ENCODE assay signal across 8 cellular contexts in genomic region chr14:24368215-24368561, GRCh38. TPM values are rescaled to one million over a fixed set of nuclear protein-coding genes. Genes with fewer than 3 reads are reported as not detected.
DNase-seq lines count a peak whose midpoint lies in the region; ATAC-seq and TF ChIP-seq lines count a peak whose summit lies in the region.

No MANE protein-coding gene starts in this region.

- H3K27ac ChIP-seq in breast epithelium (peak overlapping the region; percentile 93 to 98), mesendoderm (ENCODE audit: low read depth, low read length) (no peak overlapping the region)

- no peaks in the 10 kb centered on the region for H3K9me3 Mint-ChIP-seq in activated T-cell treated with anti-CD3 and anti-CD28 coated beads, Interleukin-2, amount 50 U/mL, for 24 hours
- no peaks in the 10 kb centered on the region for H3K9me3 Mint-ChIP-seq in activated T-cell treated with anti-CD3 and anti-CD28 coated beads, Interleukin-2, amount 50 U/mL, for 4 hours
- H3K9me3 Mint-ChIP-seq in type B pancreatic cell = no peaks in the 10 kb centered on the region

- H3K27me3 Mint-ChIP-seq in activated T-cell treated with anti-CD3 and anti-CD28 coated beads, Interleukin-2, amount 50 U/mL, for 24 hours = peaks cover 43% of the 10 kb centered on the region
- peaks cover 41% of the 10 kb centered on the region for H3K27me3 Mint-ChIP-seq in activated T-cell treated with anti-CD3 and anti-CD28 coated beads, Interleukin-2, amount 50 U/mL, for 4 hours (ENCODE audit: low read depth)
- H3K27me3 Mint-ChIP-seq in type B pancreatic cell = no peaks in the 10 kb centered on the region

- H3K18ac ChIP-seq in mesendoderm (ENCODE audit: low read length) = peak overlapping the region; percentile 85

- no peaks in the 10 kb centered on the region for H3K27me3 ChIP-seq in breast epithelium
- H3K27me3 ChIP-seq in mesendoderm (ENCODE audit: insufficient read depth, low read length, poor library complexity) = no peaks in the 10 kb centered on the region

- no CpG with 5 or more reads among the region's 15 CpGs for WGBS in mesendoderm (ENCODE audit: extremely low coverage, insufficient coverage, low lambda C conversion rate)

- peak overlapping the region; percentile 39 for H3K4me3 Mint-ChIP-seq in activated T-cell treated with anti-CD3 and anti-CD28 coated beads, Interleukin-2, amount 50 U/mL, for 24 hours
- no peak overlapping the region for H3K4me3 Mint-ChIP-seq in activated T-cell treated with anti-CD3 and anti-CD28 coated beads, Interleukin-2, amount 50 U/mL, for 4 hours
- H3K4me3 Mint-ChIP-seq in type B pancreatic cell = peak overlapping the region; percentile 95

- peak overlapping the region; percentile 69 for H3K9ac ChIP-seq in mesendoderm (ENCODE audit: low read length)

- H3K36me3 ChIP-seq in breast epithelium (no peaks in the 10 kb centered on the region), mesendoderm (ENCODE audit: control insufficient read depth, insufficient read depth, low read length) (no peaks in the 10 kb centered on the region)

- H2BK120ac ChIP-seq in mesendoderm (ENCODE audit: low read depth, low read length) = no peak overlapping the region

- intact Hi-C loops in breast epithelium (cut with DNase I; ENCODE audit: low total_unique reads) = loop anchor here (2.0 to 5.0 kb wide), 2 partner anchors 36 to 63 kb away; no protein-coding TSS in a partner anchor

- H4K5ac ChIP-seq in mesendoderm (ENCODE audit: low read length) = no peak overlapping the region

- no peak overlapping the region for H3K27ac Mint-ChIP-seq in activated T-cell treated with anti-CD3 and anti-CD28 coated beads, Interleukin-2, amount 50 U/mL, for 24 hours
- peak overlapping the region; percentile 99 for H3K27ac Mint-ChIP-seq in type B pancreatic cell

- no peak for TF ChIP-seq POLR2A in breast epithelium (IDR thresholded peaks at IDR 0.05)

- H3K4me3 ChIP-seq in breast epithelium = peak overlapping the region; percentile 65 to 84 (median 67)
- H3K4me3 ChIP-seq in mesendoderm (ENCODE audit: low read length) = peak overlapping the region; percentile 62

- no peak for TF ChIP-seq CTCF in breast epithelium (IDR thresholded peaks at IDR 0.05)
- no peak for TF ChIP-seq CTCF in type B pancreatic cell (conservative IDR thresholded peaks at IDR 0.05)

- peak overlapping the region; percentile 77 for H3K4me2 ChIP-seq in mesendoderm (ENCODE audit: low read length)

- peak overlapping the region; percentile 81 for H3K56ac ChIP-seq in mesendoderm (ENCODE audit: low read length)

- no peak overlapping the region for H2AK5ac ChIP-seq in mesendoderm (ENCODE audit: low read length)

- no peaks in the 10 kb centered on the region for H3K79me1 ChIP-seq in mesendoderm (ENCODE audit: low read length)

- no peaks in the 10 kb centered on the region for H3K79me2 ChIP-seq in mesendoderm (ENCODE audit: control insufficient read depth, insufficient read depth, low read length)

- H3K9me3 ChIP-seq in breast epithelium = no peaks in the 10 kb centered on the region

- H4K8ac ChIP-seq in mesendoderm (ENCODE audit: low read depth, low read length) = peak overlapping the region; percentile 78

- peak overlapping the region; percentile 74 for H2BK15ac ChIP-seq in mesendoderm (replicated peaks; ENCODE audit: low read depth)

- no peak overlapping the region for H2BK5ac ChIP-seq in mesendoderm (ENCODE audit: low read length)

- H3K4me1 ChIP-seq in breast epithelium (peaks cover 4 to 5% of the 10 kb centered on the region in 2 donors), mesendoderm (ENCODE audit: control insufficient read depth, low read depth, low read length) (peaks cover 5% of the 10 kb centered on the region)

- DNase-seq in activated T-cell treated with anti-CD3 and anti-CD28 coated beads, Interleukin-2, amount 50 U/mL, for 24 hours = no peak
- DNase-seq in activated T-cell treated with anti-CD3 and anti-CD28 coated beads, Interleukin-2, amount 50 U/mL, for 4 hours = no peak
- DNase-seq in breast epithelium (ENCODE audit: low spot score in 2 of 2) = no peak
- no peak for DNase-seq in mesendoderm
- peak; percentile 78 for DNase-seq in type B pancreatic cell (ENCODE audit: extremely low spot score, unreplicated experiment)
- no peak for DNase-seq in hepatic stellate cell (ENCODE audit: low spot score)
- DNase-seq in HK-2 (ENCODE audit: unreplicated experiment) = no peak
- no peak for DNase-seq in SHP77 treated with DMSO at 0.1 percent for 48 hours (lab: John Stamatoyannopoulos, UW)

- ATAC-seq in activated T-cell treated with anti-CD3 and anti-CD28 coated beads, Interleukin-2, amount 50 U/mL, for 4 hours = no peak

- H3K4ac ChIP-seq in mesendoderm (ENCODE audit: low read depth, low read length) = peak overlapping the region; percentile 28

- H3K36me3 Mint-ChIP-seq in activated T-cell treated with anti-CD3 and anti-CD28 coated beads, Interleukin-2, amount 50 U/mL, for 24 hours (ENCODE audit: low read depth) = no peaks in the 10 kb centered on the region
- H3K36me3 Mint-ChIP-seq in activated T-cell treated with anti-CD3 and anti-CD28 coated beads, Interleukin-2, amount 50 U/mL, for 4 hours (ENCODE audit: insufficient read depth) = no peaks in the 10 kb centered on the region
- H3K36me3 Mint-ChIP-seq in type B pancreatic cell = no peaks in the 10 kb centered on the region

- H3K4me1 Mint-ChIP-seq in activated T-cell treated with anti-CD3 and anti-CD28 coated beads, Interleukin-2, amount 50 U/mL, for 24 hours (ENCODE audit: low read depth) = peaks cover 26% of the 10 kb centered on the region
- H3K4me1 Mint-ChIP-seq in activated T-cell treated with anti-CD3 and anti-CD28 coated beads, Interleukin-2, amount 50 U/mL, for 4 hours (ENCODE audit: low read depth) = peaks cover 27% of the 10 kb centered on the region
- peaks cover 19% of the 10 kb centered on the region for H3K4me1 Mint-ChIP-seq in type B pancreatic cell (ENCODE audit: unreplicated experiment)

- no peak overlapping the region for H3K23ac ChIP-seq in mesendoderm (ENCODE audit: low read length)

RNA-seq across cellular contexts. Expression of gene NFATC4, which starts 0.2 kb away (rescaled TPM):
- under 1 TPM; 0.13 to 0.38 (median 0.32) TPM for total RNA-seq in activated T-cell treated with anti-CD3 and anti-CD28 coated beads, Interleukin-2, amount 50 U/mL, for 4 hours
- total RNA-seq in breast epithelium (10 to 100 TPM; 28.6 to 67.2 (median 32.8) TPM), type B pancreatic cell (ENCODE audit: low replicate concordance) (33.8 and 130 TPM in 2 replicates)
- polyA plus RNA-seq in mesendoderm (2013, experiment 1 of 2) = 5.9 TPM
- 5.1 TPM for polyA plus RNA-seq in mesendoderm (2013, experiment 2 of 2)

RNA-seq across cellular contexts. Expression of gene RIPK3, which starts 28.4 kb away (rescaled TPM):
- total RNA-seq in activated T-cell treated with anti-CD3 and anti-CD28 coated beads, Interleukin-2, amount 50 U/mL, for 4 hours = 1 to 10 TPM; 5.9 to 8.0 (median 6.2) TPM
- total RNA-seq in breast epithelium (10 to 100 TPM; 10.7 to 13.4 (median 12.0) TPM), type B pancreatic cell (ENCODE audit: low replicate concordance) (5.6 and 7.5 TPM in 2 replicates)
- polyA plus RNA-seq in mesendoderm (2013, experiment 1 of 2) = 0.04 TPM
- 0.11 TPM for polyA plus RNA-seq in mesendoderm (2013, experiment 2 of 2)

RNA-seq across cellular contexts. Expression of gene NYNRIN, which starts 30.6 kb away (rescaled TPM):
- under 1 TPM in 2 of 3 donors, not detected in 1; 0.03 to 0.05 TPM for total RNA-seq in activated T-cell treated with anti-CD3 and anti-CD28 coated beads, Interleukin-2, amount 50 U/mL, for 4 hours
- total RNA-seq in breast epithelium (1 to 10 TPM; 6.4 to 8.2 (median 7.7) TPM), type B pancreatic cell (ENCODE audit: low replicate concordance) (79.2 and 129 TPM in 2 replicates)
- polyA plus RNA-seq in mesendoderm (2013, experiment 1 of 2) = 4.0 TPM
- polyA plus RNA-seq in mesendoderm (2013, experiment 2 of 2) = 3.9 TPM

RNA-seq across cellular contexts. Expression of gene ADCY4, which starts 33.3 kb away (rescaled TPM):
- total RNA-seq in activated T-cell treated with anti-CD3 and anti-CD28 coated beads, Interleukin-2, amount 50 U/mL, for 4 hours = under 1 TPM; 0.43 to 0.76 (median 0.53) TPM
- 10 to 100 TPM; 13.8 to 60.6 (median 27.7) TPM for total RNA-seq in breast epithelium
- polyA plus RNA-seq in mesendoderm (2013, experiment 1 of 2) = 0.06 TPM
- 0.08 TPM for polyA plus RNA-seq in mesendoderm (2013, experiment 2 of 2)
- 2.2 and 2.5 TPM in 2 replicates for total RNA-seq in type B pancreatic cell (ENCODE audit: low replicate concordance)

RNA-seq across cellular contexts. Expression of gene LTB4R, which starts 56.9 kb away (rescaled TPM):
- total RNA-seq in activated T-cell treated with anti-CD3 and anti-CD28 coated beads, Interleukin-2, amount 50 U/mL, for 4 hours = 1 to 10 TPM; 7.0 to 8.0 (median 7.8) TPM
- total RNA-seq in breast epithelium (10 to 100 TPM in 2 of 3 donors, 1 to 10 TPM in 1; 5.7 to 18.4 (median 12.8) TPM), type B pancreatic cell (ENCODE audit: low replicate concordance) (5.1 and 8.8 TPM in 2 replicates)
- polyA plus RNA-seq in mesendoderm (2013, experiment 1 of 2) = 4.5 TPM
- polyA plus RNA-seq in mesendoderm (2013, experiment 2 of 2) = 4.4 TPM

Comparison
In these comparisons a context has a peak if more than half of its experiments do, and no peak if none do; other contexts are left out.
1. RNA of gene NFATC4, which starts 0.2 kb away (total RNA-seq): 33.8 to 130 TPM in type B pancreatic cell and 28.6 to 67.2 TPM in breast epithelium; 0.13 to 0.38 TPM in activated T-cell treated with anti-CD3 and anti-CD28 coated beads, Interleukin-2, amount 50 U/mL, for 4 hours; every median in the first group is over 10 times any median in the second.
2. RNA of gene NYNRIN, which starts 30.6 kb away (total RNA-seq): 79.2 to 129 TPM in type B pancreatic cell and 6.4 to 8.2 TPM in breast epithelium; 0.03 to 0.05 TPM in activated T-cell treated with anti-CD3 and anti-CD28 coated beads, Interleukin-2, amount 50 U/mL, for 4 hours; every median in the first group is over 4 times any median in the second.